Comparison of ENCODE assay signal across 9 cellular contexts in the genomic region with DNA sequence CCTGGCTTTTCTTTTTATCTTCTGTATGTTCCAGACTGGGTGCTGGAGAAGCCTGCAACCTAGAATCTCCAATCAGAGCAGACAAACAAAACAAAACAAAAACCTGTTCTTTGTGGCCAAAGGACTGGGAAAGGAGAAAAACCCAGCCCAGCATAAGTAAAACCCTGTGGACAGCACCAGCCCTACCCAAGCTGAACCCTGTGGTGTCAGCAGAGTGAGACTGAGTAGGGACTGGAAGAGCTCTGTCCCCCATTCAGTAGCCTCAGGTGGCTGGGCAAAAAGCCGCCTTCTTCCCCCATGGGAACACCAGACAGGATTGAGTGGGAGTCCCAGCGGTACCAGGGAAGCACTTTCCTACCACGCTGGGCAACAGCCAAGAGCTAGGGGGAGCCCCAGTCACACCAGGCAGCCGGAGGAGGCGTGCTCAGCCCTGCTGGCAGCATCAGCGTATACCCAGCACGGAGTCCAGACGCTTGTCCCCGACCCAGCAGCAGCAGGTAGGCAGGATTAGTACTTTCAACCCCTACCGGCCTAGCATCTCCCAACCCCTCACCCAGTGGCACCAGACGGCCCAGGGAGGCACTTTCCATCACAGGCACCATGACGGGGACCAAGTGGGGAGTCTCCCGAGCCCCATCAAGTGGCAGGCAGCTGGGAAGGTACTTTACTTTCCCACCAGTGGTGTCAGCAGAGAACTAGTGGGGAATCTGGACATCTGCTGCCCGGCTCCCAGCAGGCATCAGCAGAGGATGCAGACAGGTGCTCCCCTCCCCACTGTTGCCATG. TPM values are rescaled to one million over a fixed set of nuclear protein-coding genes. Genes with fewer than 3 reads are reported as not detected.
A peak's percentile ranks its signal among the peaks of the same experiment; 100 is the strongest.
DNase-seq lines count a peak whose midpoint lies in the region; ATAC-seq and TF ChIP-seq lines count a peak whose summit lies in the region.
"Had no signal": no experiment of that assay in that cellular context is flagged by ENCODE, and none has a peak within 500 bp of the region (broad histone marks: within the 10 kb centered on the region; RNA-seq: fewer than 3 reads in every experiment).

No MANE protein-coding gene starts in this region.

- H2AFZ ChIP-seq in Loucy (ENCODE audit: low read length): peak overlapping the region; percentile 82

- CTCF ChIA-PET in activated naive CD4-positive, alpha-beta T cell treated with anti-CD3 and anti-CD28 coated beads, Interleukin-2, amount 10 ng/mL, durations not matched to agents 7 days and 5 days (lab: Charles Lee): interaction anchor here (0.6 to 2.3 kb wide), 6 partner anchors 53 to 190 kb away, joined by 3 to 12 read pairs (median 4); no protein-coding TSS in a partner anchor

- H3K36me3 ChIP-seq in H7 (replicated peaks; ENCODE audit: control insufficient read depth, insufficient read depth, low read length): no peaks in the 10 kb centered on the region
- no peaks in the 10 kb centered on the region for H3K36me3 ChIP-seq in Loucy (ENCODE audit: insufficient read depth, low read length)
- no peaks in the 10 kb centered on the region for H3K36me3 ChIP-seq in upper lobe of right lung

- peak; percentile 100 for ATAC-seq in upper lobe of right lung

- H3K4me1 Mint-ChIP-seq in activated naive CD4-positive, alpha-beta T cell treated with anti-CD3 and anti-CD28 coated beads, Interleukin-2, amount 10 ng/mL, durations not matched to agents 7 days and 5 days: no peaks in the 10 kb centered on the region
- peaks cover 3% of the 10 kb centered on the region for H3K4me1 Mint-ChIP-seq in glutamatergic neuron (ENCODE audit: low read depth, unreplicated experiment)

- peaks cover 4% of the 10 kb centered on the region for H3K4me1 ChIP-seq in Loucy (ENCODE audit: insufficient read depth, low read length, poor library complexity, severe bottlenecking)
- no peaks in the 10 kb centered on the region for H3K4me1 ChIP-seq in upper lobe of right lung

- H3K9me3 ChIP-seq in Loucy (ENCODE audit: insufficient read depth, low read depth, low read length) (no peaks in the 10 kb centered on the region), upper lobe of right lung (no peaks in the 10 kb centered on the region)

- H3K9me3 Mint-ChIP-seq in activated naive CD4-positive, alpha-beta T cell treated with anti-CD3 and anti-CD28 coated beads, Interleukin-2, amount 10 ng/mL, durations not matched to agents 7 days and 5 days: no peaks in the 10 kb centered on the region
- no peaks in the 10 kb centered on the region for H3K9me3 Mint-ChIP-seq in glutamatergic neuron (ENCODE audit: unreplicated experiment)

- H3K4me3 ChIP-seq in H7 (ENCODE audit: insufficient read depth, low read depth, low read length) (peak overlapping the region; percentile 35), Loucy (ENCODE audit: low read length, poor library complexity, severe bottlenecking) (peak overlapping the region; percentile 72), upper lobe of right lung (peak overlapping the region; percentile 42)

- no peaks in the 10 kb centered on the region for H4K20me1 ChIP-seq in Loucy (ENCODE audit: insufficient read depth, low read length, poor library complexity, severe bottlenecking)

- no peak overlapping the region for H3K27ac Mint-ChIP-seq in activated naive CD4-positive, alpha-beta T cell treated with anti-CD3 and anti-CD28 coated beads, Interleukin-2, amount 10 ng/mL, durations not matched to agents 7 days and 5 days
- peak overlapping the region; percentile 52 for H3K27ac Mint-ChIP-seq in glutamatergic neuron (ENCODE audit: unreplicated experiment)

- intact Hi-C loops in upper lobe of right lung (cut with DNase I): no loop called here

- no peak overlapping the region for H3K9ac ChIP-seq in Loucy (ENCODE audit: low read depth, low read length, poor library complexity, severe bottlenecking)

- H3K4me3 Mint-ChIP-seq in activated naive CD4-positive, alpha-beta T cell treated with anti-CD3 and anti-CD28 coated beads, Interleukin-2, amount 10 ng/mL, durations not matched to agents 7 days and 5 days: no peak overlapping the region
- peak overlapping the region; percentile 75 for H3K4me3 Mint-ChIP-seq in glutamatergic neuron (ENCODE audit: unreplicated experiment)

- H3F3A ChIP-seq in Loucy (ENCODE audit: low read depth): no peaks in the 10 kb centered on the region

- no peaks in the 10 kb centered on the region for H3K9me2 ChIP-seq in Loucy (replicated peaks; ENCODE audit: low read depth, low read length)

- peak; percentile 68 for TF ChIP-seq CTCF in Loucy (conservative IDR thresholded peaks at IDR 0.05; ENCODE audit: low read length)
- TF ChIP-seq CTCF in glutamatergic neuron (IDR thresholded peaks at IDR 0.05; ENCODE audit: partially characterized antibody, unreplicated experiment): no peak
- TF ChIP-seq CTCF in upper lobe of right lung (IDR thresholded peaks at IDR 0.05): peak; percentile 52

- H3K27me3 ChIP-seq in H7 (ENCODE audit: control insufficient read depth, insufficient read depth, low read length) (no peaks in the 10 kb centered on the region), Loucy (ENCODE audit: insufficient read depth, low read length, poor library complexity, severe bottlenecking) (no peaks in the 10 kb centered on the region), upper lobe of right lung (no peaks in the 10 kb centered on the region)

- no peak overlapping the region for H3K27ac ChIP-seq in upper lobe of right lung
- H3K27ac ChIP-seq: skin epidermis had no signal

- DNase-seq in EL: peak; percentile 75
- DNase-seq in H7: peak; percentile 62
- peak; percentile 83 for DNase-seq in RPMI8226
- DNase-seq in activated naive CD4-positive, alpha-beta T cell treated with anti-CD3 and anti-CD28 coated beads, Interleukin-2, amount 10 ng/mL, durations not matched to agents 7 days and 5 days: peak; percentile 62
- peak; percentile 78 for DNase-seq in glutamatergic neuron
- peak; percentile 70 for DNase-seq in occipital lobe (lab: John Stamatoyannopoulos, UW)
- peak; percentile 88 for DNase-seq in upper lobe of right lung

- no peaks in the 10 kb centered on the region for H3K79me2 ChIP-seq in Loucy (ENCODE audit: insufficient read depth, low read length)

- no peaks in the 10 kb centered on the region for H3K36me3 Mint-ChIP-seq in activated naive CD4-positive, alpha-beta T cell treated with anti-CD3 and anti-CD28 coated beads, Interleukin-2, amount 10 ng/mL, durations not matched to agents 7 days and 5 days
- H3K36me3 Mint-ChIP-seq in glutamatergic neuron (ENCODE audit: unreplicated experiment): no peaks in the 10 kb centered on the region

- peak overlapping the region; percentile 64 for H3K4me2 ChIP-seq in Loucy (ENCODE audit: low read depth, low read length, poor library complexity, severe bottlenecking)

- H3K27me3 Mint-ChIP-seq in activated naive CD4-positive, alpha-beta T cell treated with anti-CD3 and anti-CD28 coated beads, Interleukin-2, amount 10 ng/mL, durations not matched to agents 7 days and 5 days: peaks cover 18% of the 10 kb centered on the region
- no peaks in the 10 kb centered on the region for H3K27me3 Mint-ChIP-seq in glutamatergic neuron (ENCODE audit: unreplicated experiment)

RNA-seq across cellular contexts. Expression of a gene that starts 8.6 kb away (rescaled TPM):
- total RNA-seq in H7 (2014; rRNA removed; shearing (Covaris generic)): 16.0 and 18.7 TPM in 2 replicates
- total RNA-seq in glutamatergic neuron (ENCODE audit: unreplicated experiment) (14.0 TPM), occipital lobe (10.5 TPM), upper lobe of right lung (10.1 TPM)
